20 cellular contexts compared by ENCODE assay signal in the genomic region with DNA sequence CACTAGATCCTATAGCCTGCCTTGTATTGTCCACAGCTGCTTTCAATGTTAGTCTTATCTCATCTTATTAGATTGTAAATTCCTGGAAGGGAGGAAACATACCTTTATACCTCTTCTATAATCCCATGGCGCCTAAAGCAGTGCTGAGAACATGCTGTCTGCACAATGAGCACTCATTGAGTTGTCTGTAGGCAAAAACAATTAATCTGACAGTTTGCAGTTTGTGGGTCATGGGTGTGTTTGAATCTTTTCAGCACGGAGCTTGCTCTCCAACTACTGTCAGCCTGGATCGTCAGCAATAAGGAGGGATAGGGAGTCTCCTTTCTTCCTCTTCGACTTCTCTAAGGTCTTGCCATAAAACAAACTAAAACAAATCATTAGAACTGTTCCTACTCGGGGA. TPM values are rescaled to one million over a fixed set of nuclear protein-coding genes. Genes with fewer than 3 reads are reported as not detected.
A peak's percentile ranks its signal among the peaks of the same experiment; 100 is the strongest.
DNase-seq lines count a peak whose midpoint lies in the region; TF ChIP-seq lines count a peak whose summit lies in the region.
"Had no signal": no experiment of that assay in that cellular context is flagged by ENCODE, and none has a peak within 500 bp of the region (broad histone marks: within the 10 kb centered on the region; RNA-seq: fewer than 3 reads in every experiment).

No MANE protein-coding gene starts in this region.

- peaks cover 12% of the 10 kb centered on the region for H3K4me1 ChIP-seq in HAP-1
- no peaks in the 10 kb centered on the region for H3K4me1 ChIP-seq in osteoblast (ENCODE audit: insufficient read depth, low read length)
- H3K4me1 ChIP-seq: BLaER1 had no signal

- no peak overlapping the region for H3K4me2 ChIP-seq in osteoblast (ENCODE audit: insufficient read depth, low read length)
- H3K4me2 ChIP-seq: BLaER1, GM23338 had no signal

- H3K27ac Mint-ChIP-seq in nephron progenitor cell, result peak overlapping the region; percentile 84
- H3K27ac Mint-ChIP-seq: CD8-positive, alpha-beta T cell; GM23338; H9; HFFc6 had no signal

- in situ Hi-C loops in HAP-1 (cut with MboI; ENCODE audit: low sequenced_read_pairs), result no loop called here

- H3K79me2 ChIP-seq in osteoblast (ENCODE audit: insufficient read depth, low read length), result no peaks in the 10 kb centered on the region

- TF ChIP-seq CTCF in fibroblast of villous mesenchyme (IDR thresholded peaks at IDR 0.05; ENCODE audit: insufficient read depth, low read depth, low read length) (no peak), nephron progenitor cell (IDR thresholded peaks at IDR 0.05) (no peak), osteoblast (IDR thresholded peaks at IDR 0.05; ENCODE audit: extremely low read depth, low read depth, low read length) (no peak)

- H3K27me3 ChIP-seq in HAP-1 (ENCODE audit: low read depth) (no peaks in the 10 kb centered on the region), osteoblast (ENCODE audit: insufficient read depth, low read length) (peaks cover 12% of the 10 kb centered on the region)
- H3K27me3 ChIP-seq: BLaER1 had no signal

- no peak overlapping the region for H3K4me3 Mint-ChIP-seq in nephron progenitor cell
- H3K4me3 Mint-ChIP-seq: CD8-positive, alpha-beta T cell; GM23338; H9; HFFc6 had no signal

- H3K4me3 ChIP-seq in HAP-1 (no peak overlapping the region), fibroblast of villous mesenchyme (ENCODE audit: low read depth, low read length) (no peak overlapping the region), osteoblast (ENCODE audit: insufficient read depth, low read length) (no peak overlapping the region)
- H3K4me3 ChIP-seq: BLaER1, GM12878, GM23338 had no signal

- H3K36me3 ChIP-seq in HAP-1 (replicated peaks) (no peaks in the 10 kb centered on the region), osteoblast (ENCODE audit: insufficient read depth, low read length) (no peaks in the 10 kb centered on the region)
- H3K36me3 ChIP-seq: BLaER1 had no signal

- peak; percentile 19 to 51 for DNase-seq in HAP-1 (ENCODE audit: low spot score in 2 of 2)
- DNase-seq in fibroblast of villous mesenchyme (ENCODE audit: low read depth), result peak; percentile 12
- DNase-seq in nephron progenitor cell, result no peak
- peak; percentile 56 for DNase-seq in osteoblast (ENCODE audit: insufficient read length, low spot score, missing footprints)
- no peak for DNase-seq in activated CD4-positive, alpha-beta T cell treated with anti-CD3 and anti-CD28 coated beads for 48 hours
- no peak for DNase-seq in NCI-H128 (lab: John Stamatoyannopoulos, UW; ENCODE audit: unreplicated experiment)
- no peak for DNase-seq in C1 segment of cervical spinal cord (lab: John Stamatoyannopoulos, UW)
- no peak for DNase-seq in DMS114 treated with DMSO at 0.1 percent for 48 hours (lab: John Stamatoyannopoulos, UW; ENCODE audit: unreplicated experiment)
- DNase-seq: 8988T; Calu3; CD8-positive, alpha-beta T cell; DMS53; DND-41; EL; H9; HFFc6 had no signal

- no peak overlapping the region for H2AFZ ChIP-seq in osteoblast (ENCODE audit: low read length)
- H2AFZ ChIP-seq: GM23338 had no signal

- peaks cover 27% of the 10 kb centered on the region for H3K4me1 Mint-ChIP-seq in nephron progenitor cell

- H4K20me1 ChIP-seq in osteoblast (ENCODE audit: insufficient read depth, low read length), result no peaks in the 10 kb centered on the region
- H4K20me1 ChIP-seq: BLaER1 had no signal

- peaks cover 3% of the 10 kb centered on the region for H3K27me3 Mint-ChIP-seq in nephron progenitor cell (ENCODE audit: low read depth, poor library complexity)

- H3K27ac ChIP-seq in osteoblast (ENCODE audit: low read depth, low read length), result no peak overlapping the region
- H3K27ac ChIP-seq: BLaER1, HL-60 had no signal

- peaks cover 18% of the 10 kb centered on the region for H3K36me3 Mint-ChIP-seq in nephron progenitor cell (ENCODE audit: low read depth)
- H3K36me3 Mint-ChIP-seq: CD8-positive, alpha-beta T cell had no signal

- peaks cover 16% of the 10 kb centered on the region for H3K9me3 Mint-ChIP-seq in nephron progenitor cell
- H3K9me3 Mint-ChIP-seq: CD8-positive, alpha-beta T cell; GM23338; H9; HFFc6 had no signal

- H3K9me3 ChIP-seq in HAP-1 (no peaks in the 10 kb centered on the region), osteoblast (ENCODE audit: low read depth, low read length) (no peaks in the 10 kb centered on the region)
- H3K9me3 ChIP-seq: BLaER1 had no signal

RNA-seq across cellular contexts. Expression of gene GREB1L, which starts 26.6 kb away (rescaled TPM):
- 8.7 and 25.0 TPM in 2 replicates for total RNA-seq in fibroblast of villous mesenchyme
- total RNA-seq in osteoblast, result under 0.01 and 0.36 TPM in 2 replicates
- total RNA-seq: CD8-positive, alpha-beta T cell had no signal

Comparison
In these comparisons a context has a peak if more than half of its experiments do, and no peak if none do; other contexts are left out.
1. DNase-seq: peak in HAP-1 (2 of 2), fibroblast of villous mesenchyme (single experiment) and osteoblast (single experiment); none in nephron progenitor cell (single experiment), activated CD4-positive, alpha-beta T cell treated with anti-CD3 and anti-CD28 coated beads for 48 hours (single experiment), NCI-H128 (single experiment), C1 segment of cervical spinal cord (0 of 14) and DMS114 treated with DMSO at 0.1 percent for 48 hours (single experiment).